Comparison of ENCODE assay signal across 34 cellular contexts in genomic region chr7:130544356-130544755, GRCh38.
"Had no signal": no experiment of that assay in that cellular context is flagged by ENCODE, and none has a peak within 500 bp of the region (broad histone marks: within the 10 kb centered on the region; RNA-seq: fewer than 3 reads in every experiment).

No MANE protein-coding gene starts in this region.

- H3K27me3 ChIP-seq: adrenal gland, ascending aorta, body of pancreas, brain microvascular endothelial cell, breast epithelium, cardiac muscle cell had no signal

- H3K4me1 ChIP-seq: adrenal gland, ascending aorta, breast epithelium had no signal

- H3K27ac ChIP-seq: adrenal gland, ascending aorta, brain microvascular endothelial cell, breast epithelium, cardiac muscle cell had no signal

- H3K36me3 ChIP-seq: adrenal gland, breast epithelium had no signal

- ATAC-seq: activated naive CD4-positive, alpha-beta T cell treated with anti-CD3 and anti-CD28 coated beads, Interleukin-2, amount 50 U/mL, for 72 hours; activated naive CD8-positive, alpha-beta T cell treated with anti-CD3 and anti-CD28 coated beads, Interleukin-2, amount 50 U/mL, for 24 hours; activated T-cell treated with anti-CD3 and anti-CD28 coated beads, Interleukin-2, amount 50 U/mL, for 4 hours; activated T-cell treated with anti-CD3 and anti-CD28 coated beads, Interleukin-2, amount 50 U/mL, for 72 hours; activated T-helper 17 cell treated with anti-CD3 and anti-CD28 coated beads, Interleukin-2, amount 50 U/mL, for 72 hours; body of pancreas had no signal

- H3K4me3 ChIP-seq: adrenal gland, ascending aorta, body of pancreas, breast epithelium, cardiac muscle cell had no signal

- DNase-seq: activated effector memory CD4-positive, alpha-beta T cell treated with anti-CD3 and anti-CD28 coated beads, Interleukin-2, amount 50 U/mL, for 16 hours; activated effector memory CD4-positive, alpha-beta T cell treated with Interleukin-2 at 50 U/mL for 16 hours; activated gamma-delta T cell; activated gamma-delta T cell treated with Interleukin-2 at 50 U/mL for 16 hours; activated naive CD4-positive, alpha-beta T cell; activated naive CD4-positive, alpha-beta T cell treated with anti-CD3 and anti-CD28 coated beads for 36 hours; activated naive CD4-positive, alpha-beta T cell treated with anti-CD3 and anti-CD28 coated beads, Interleukin-2, amount 10 ng/mL, durations not matched to agents 7 days and 5 days; activated naive CD4-positive, alpha-beta T cell treated with anti-CD3 and anti-CD28 coated beads, Interleukin-2, amount 50 U/mL, for 16 hours; activated naive CD4-positive, alpha-beta T cell treated with Interleukin-2 at 50 U/mL for 16 hours; activated naive CD8-positive, alpha-beta T cell treated with anti-CD3 and anti-CD28 coated beads for 36 hours; activated naive CD8-positive, alpha-beta T cell treated with anti-CD3 and anti-CD28 coated beads, Interleukin-2, amount 10 ng/mL, durations not matched to agents 7 days and 5 days; activated naive CD8-positive, alpha-beta T cell treated with anti-CD3 and anti-CD28 coated beads, Interleukin-2, amount 50 U/mL, for 24 hours; activated T-cell treated with anti-CD3 and anti-CD28 coated beads, Interleukin-2, amount 50 U/mL, for 1 hour; activated T-cell treated with anti-CD3 and anti-CD28 coated beads, Interleukin-2, amount 50 U/mL, for 24 hours; activated T-cell treated with anti-CD3 and anti-CD28 coated beads, Interleukin-2, amount 50 U/mL, for 4 hours; activated T-cell treated with anti-CD3 and anti-CD28 coated beads, Interleukin-2, amount 50 U/mL, for 48 hours; activated T-cell treated with anti-CD3 and anti-CD28 coated beads, Interleukin-2, amount 50 U/mL, for 72 hours; adrenal gland; amniotic stem cell; amygdala; anterior cingulate cortex; aorta; body of pancreas; brain microvascular endothelial cell; caudate nucleus; central memory CD4-positive, alpha-beta T cell; cerebellar nuclear complex had no signal

- FAIRE-seq: astrocyte, bronchial epithelial cell had no signal

- H3K9me3 ChIP-seq: adrenal gland, ascending aorta, body of pancreas, breast epithelium had no signal
